Comparison of ENCODE assay signal across 16 cellular contexts in the genomic region with DNA sequence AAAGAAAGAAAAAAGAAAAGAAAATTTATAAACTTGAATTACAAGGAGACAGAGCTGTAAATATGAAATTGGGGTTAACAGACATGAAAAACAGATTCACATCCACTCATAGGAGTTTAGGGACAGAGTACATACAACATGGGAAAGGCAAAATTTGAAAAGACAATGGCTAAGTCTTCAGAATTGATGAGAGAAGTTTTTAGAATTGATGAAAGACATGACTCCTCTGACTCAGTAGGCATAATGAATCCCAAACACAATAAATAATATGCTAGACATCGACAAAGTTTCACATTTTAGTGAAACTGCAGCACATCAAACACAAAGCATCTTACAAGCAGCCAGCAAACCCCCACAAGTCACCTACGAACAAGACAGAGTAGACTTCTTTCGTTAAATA.
DNase-seq lines count a peak whose midpoint lies in the region; ATAC-seq, FAIRE-seq and TF ChIP-seq lines count a peak whose summit lies in the region.
"Had no signal": no experiment of that assay in that cellular context is flagged by ENCODE, and none has a peak within 500 bp of the region (broad histone marks: within the 10 kb centered on the region; RNA-seq: fewer than 3 reads in every experiment).

No MANE protein-coding gene starts in this region.

- H3K4me3 Mint-ChIP-seq in WTC11 = no peak overlapping the region
- H3K4me3 Mint-ChIP-seq in progenitor cell of endocrine pancreas (ENCODE audit: low read depth) = no peak overlapping the region
- H3K4me3 Mint-ChIP-seq in Calu3 (ENCODE audit: low read depth, unreplicated experiment) = no peak overlapping the region
- H3K4me3 Mint-ChIP-seq: B cell; CD4-positive, alpha-beta T cell; CD8-positive, alpha-beta T cell had no signal

- FAIRE-seq in H54 (lab: Jason Lieb, UNC) = peak; percentile 65
- FAIRE-seq: A549, GM12891, GM19239 had no signal

- no peak for TF ChIP-seq POLR2A in H54 (IDR thresholded peaks at IDR 0.05; ENCODE audit: low read depth, low read length)

- ATAC-seq in WTC11 = no peak
- ATAC-seq: A549; CD8-positive, alpha-beta T cell had no signal

- CTCF ChIA-PET in WTC11 (lab: Charles Lee) (no interaction called here), Calu3 (lab: Charles Lee) (no interaction called here)

- peaks cover 14% of the 10 kb centered on the region for H3K36me3 Mint-ChIP-seq in WTC11
- H3K36me3 Mint-ChIP-seq in progenitor cell of endocrine pancreas (ENCODE audit: insufficient read depth) = peaks cover 31% of the 10 kb centered on the region
- H3K36me3 Mint-ChIP-seq in Calu3 (ENCODE audit: insufficient read depth, unreplicated experiment) = peaks cover 30% of the 10 kb centered on the region

- 0 out of 2 replicates have a peak overlapping the region, but pooled peaks have one; percentile 7 for H3K27ac Mint-ChIP-seq in WTC11
- peak overlapping the region; percentile 22 for H3K27ac Mint-ChIP-seq in progenitor cell of endocrine pancreas
- no peak overlapping the region for H3K27ac Mint-ChIP-seq in Calu3 (ENCODE audit: unreplicated experiment)
- H3K27ac Mint-ChIP-seq: B cell; CD4-positive, alpha-beta T cell; CD8-positive, alpha-beta T cell had no signal

- H3K27me3 Mint-ChIP-seq in WTC11 (ENCODE audit: low read depth) (no peaks in the 10 kb centered on the region), progenitor cell of endocrine pancreas (no peaks in the 10 kb centered on the region), Calu3 (ENCODE audit: unreplicated experiment) (no peaks in the 10 kb centered on the region)
- H3K27me3 Mint-ChIP-seq: B cell; CD4-positive, alpha-beta T cell had no signal

- POLR2A ChIA-PET in WTC11 (lab: Charles Lee) = no interaction called here

- peaks cover 7% of the 10 kb centered on the region for H3K4me1 Mint-ChIP-seq in WTC11
- H3K4me1 Mint-ChIP-seq in progenitor cell of endocrine pancreas (ENCODE audit: low read depth) = no peaks in the 10 kb centered on the region
- H3K4me1 Mint-ChIP-seq in Calu3 (ENCODE audit: low read depth, unreplicated experiment) = no peaks in the 10 kb centered on the region
- H3K4me1 Mint-ChIP-seq: B cell had no signal

- H3K9me3 Mint-ChIP-seq in WTC11 = no peaks in the 10 kb centered on the region
- H3K9me3 Mint-ChIP-seq in progenitor cell of endocrine pancreas (ENCODE audit: low read depth) = no peaks in the 10 kb centered on the region
- no peaks in the 10 kb centered on the region for H3K9me3 Mint-ChIP-seq in Calu3 (ENCODE audit: low read depth, unreplicated experiment)
- H3K9me3 Mint-ChIP-seq: CD4-positive, alpha-beta T cell; CD8-positive, alpha-beta T cell had no signal

- TF ChIP-seq CTCF in WTC11 (IDR thresholded peaks at IDR 0.05) = no peak
- no peak for TF ChIP-seq CTCF in progenitor cell of endocrine pancreas (IDR thresholded peaks at IDR 0.05; ENCODE audit: unreplicated experiment)
- no peak for TF ChIP-seq CTCF in Calu3 (IDR thresholded peaks at IDR 0.05; ENCODE audit: unreplicated experiment)

- intact Hi-C loops in Calu3 (cut with micrococcal nuclease; ENCODE audit: unreplicated experiment) = no loop called here

- no TSS peak for BruUV-seq in Calu3 (replicated peaks; lab: Mats Ljungman, UMichigan)

- DNase-seq in H54 (ENCODE audit: insufficient read length, low spot score) (no peak), WTC11 (ENCODE audit: low spot score) (no peak), progenitor cell of endocrine pancreas (ENCODE audit: low spot score, unreplicated experiment) (no peak), Calu3 (no peak), DMS114 treated with DMSO at 0.1 percent for 48 hours (lab: John Stamatoyannopoulos, UW; ENCODE audit: unreplicated experiment) (no peak)
- DNase-seq: AML-193; Caco-2; CD4-positive, alpha-beta T cell; CD8-positive, alpha-beta T cell; DMS 273 treated with DMSO at 0.1 percent for 48 hours; DMS79 treated with DMSO at 0.1 percent for 48 hours; GF-D8 had no signal

TF ChIP-seq in WTC11, 78 proteins besides CTCF, POLR2A, EP300 and RAD21:
- no peak for TF ChIP-seq NR3C1 (CRISPR knock-in tag; conservative IDR thresholded peaks at IDR 0.05; ENCODE audit: low read depth)
- no peak for TF ChIP-seq SP1 (CRISPR knock-in tag; conservative IDR thresholded peaks at IDR 0.05)
- no peak for TF ChIP-seq SMAD3 (CRISPR knock-in tag; IDR thresholded peaks at IDR 0.05; ENCODE audit: borderline replicate concordance)
- no peak for TF ChIP-seq MXD4 (CRISPR knock-in tag; IDR thresholded peaks at IDR 0.05; ENCODE audit: borderline replicate concordance)
- TF ChIP-seq, protein P1, sequence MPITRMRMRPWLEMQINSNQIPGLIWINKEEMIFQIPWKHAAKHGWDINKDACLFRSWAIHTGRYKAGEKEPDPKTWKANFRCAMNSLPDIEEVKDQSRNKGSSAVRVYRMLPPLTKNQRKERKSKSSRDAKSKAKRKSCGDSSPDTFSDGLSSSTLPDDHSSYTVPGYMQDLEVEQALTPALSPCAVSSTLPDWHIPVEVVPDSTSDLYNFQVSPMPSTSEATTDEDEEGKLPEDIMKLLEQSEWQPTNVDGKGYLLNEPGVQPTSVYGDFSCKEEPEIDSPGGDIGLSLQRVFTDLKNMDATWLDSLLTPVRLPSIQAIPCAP (CRISPR knock-in tag; IDR thresholded peaks at IDR 0.05) = no peak
- TF ChIP-seq, protein P2, sequence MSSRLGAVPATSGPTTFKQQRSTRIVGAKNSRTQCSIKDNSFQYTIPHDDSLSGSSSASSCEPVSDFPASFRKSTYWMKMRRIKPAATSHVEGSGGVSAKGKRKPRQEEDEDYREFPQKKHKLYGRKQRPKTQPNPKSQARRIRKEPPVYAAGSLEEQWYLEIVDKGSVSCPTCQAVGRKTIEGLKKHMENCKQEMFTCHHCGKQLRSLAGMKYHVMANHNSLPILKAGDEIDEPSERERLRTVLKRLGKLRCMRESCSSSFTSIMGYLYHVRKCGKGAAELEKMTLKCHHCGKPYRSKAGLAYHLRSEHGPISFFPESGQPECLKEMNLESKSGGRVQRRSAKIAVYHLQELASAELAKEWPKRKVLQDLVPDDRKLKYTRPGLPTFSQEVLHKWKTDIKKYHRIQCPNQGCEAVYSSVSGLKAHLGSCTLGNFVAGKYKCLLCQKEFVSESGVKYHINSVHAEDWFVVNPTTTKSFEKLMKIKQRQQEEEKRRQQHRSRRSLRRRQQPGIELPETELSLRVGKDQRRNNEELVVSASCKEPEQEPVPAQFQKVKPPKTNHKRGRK (CRISPR knock-in tag; IDR thresholded peaks at IDR 0.05; ENCODE audit: borderline replicate concordance) = no peak
- TF ChIP-seq, protein P3, sequence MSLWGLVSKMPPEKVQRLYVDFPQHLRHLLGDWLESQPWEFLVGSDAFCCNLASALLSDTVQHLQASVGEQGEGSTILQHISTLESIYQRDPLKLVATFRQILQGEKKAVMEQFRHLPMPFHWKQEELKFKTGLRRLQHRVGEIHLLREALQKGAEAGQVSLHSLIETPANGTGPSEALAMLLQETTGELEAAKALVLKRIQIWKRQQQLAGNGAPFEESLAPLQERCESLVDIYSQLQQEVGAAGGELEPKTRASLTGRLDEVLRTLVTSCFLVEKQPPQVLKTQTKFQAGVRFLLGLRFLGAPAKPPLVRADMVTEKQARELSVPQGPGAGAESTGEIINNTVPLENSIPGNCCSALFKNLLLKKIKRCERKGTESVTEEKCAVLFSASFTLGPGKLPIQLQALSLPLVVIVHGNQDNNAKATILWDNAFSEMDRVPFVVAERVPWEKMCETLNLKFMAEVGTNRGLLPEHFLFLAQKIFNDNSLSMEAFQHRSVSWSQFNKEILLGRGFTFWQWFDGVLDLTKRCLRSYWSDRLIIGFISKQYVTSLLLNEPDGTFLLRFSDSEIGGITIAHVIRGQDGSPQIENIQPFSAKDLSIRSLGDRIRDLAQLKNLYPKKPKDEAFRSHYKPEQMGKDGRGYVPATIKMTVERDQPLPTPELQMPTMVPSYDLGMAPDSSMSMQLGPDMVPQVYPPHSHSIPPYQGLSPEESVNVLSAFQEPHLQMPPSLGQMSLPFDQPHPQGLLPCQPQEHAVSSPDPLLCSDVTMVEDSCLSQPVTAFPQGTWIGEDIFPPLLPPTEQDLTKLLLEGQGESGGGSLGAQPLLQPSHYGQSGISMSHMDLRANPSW (CRISPR knock-in tag; conservative IDR thresholded peaks at IDR 0.05; ENCODE audit: low read depth) = no peak
- TF ChIP-seq TP53 (CRISPR knock-in tag; IDR thresholded peaks at IDR 0.05) = no peak
- no peak for TF ChIP-seq ZNF416 (CRISPR knock-in tag; IDR thresholded peaks at IDR 0.05)
- no peak for TF ChIP-seq ESRRA (CRISPR knock-in tag; IDR thresholded peaks at IDR 0.05; ENCODE audit: borderline replicate concordance)
